ENCODE assay signal across 22 cellular contexts in the genomic region with DNA sequence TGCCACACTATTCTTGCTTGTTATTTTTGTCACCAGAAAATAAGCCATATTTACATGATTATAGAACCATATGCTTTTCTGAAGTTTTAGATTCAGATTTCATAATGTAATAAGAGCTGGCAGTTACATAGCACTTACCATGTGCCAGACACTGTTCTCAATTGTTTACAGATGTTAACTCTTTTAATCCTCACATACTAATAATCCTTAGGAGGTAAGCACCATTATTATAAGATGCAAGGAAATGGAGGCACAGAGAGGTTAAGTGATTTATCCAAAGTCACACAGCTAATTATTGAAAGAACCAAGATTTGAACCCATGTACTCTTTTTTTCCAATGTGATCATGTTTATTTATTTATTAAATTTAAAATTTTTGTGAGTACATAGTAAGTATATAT.
"Had no signal": no experiment of that assay in that cellular context is flagged by ENCODE, and none has a peak within 500 bp of the region (broad histone marks: within the 10 kb centered on the region; RNA-seq: fewer than 3 reads in every experiment).

No MANE protein-coding gene starts in this region.

- H3K4me1 ChIP-seq: esophagus squamous epithelium, psoas muscle, sigmoid colon, testis had no signal

- H3K36me3 ChIP-seq: esophagus squamous epithelium, gastroesophageal sphincter, heart left ventricle, ovary, sigmoid colon, tibial artery had no signal

- H3K27ac ChIP-seq: esophagus squamous epithelium, gastroesophageal sphincter, heart left ventricle, hepatocyte, ovary, psoas muscle, sigmoid colon, testis, tibial artery had no signal

- H3K27me3 ChIP-seq: esophagus squamous epithelium, gastroesophageal sphincter, heart left ventricle, hepatocyte, ovary, sigmoid colon, testis, tibial artery had no signal

- H3K4me3 ChIP-seq: esophagus squamous epithelium, gastroesophageal sphincter, heart left ventricle, hepatocyte, lung, ovary, psoas muscle, sigmoid colon, testis, tibial artery had no signal

- H2AFZ ChIP-seq: hepatocyte had no signal

- H3K79me2 ChIP-seq: hepatocyte had no signal

- H3K4me2 ChIP-seq: hepatocyte had no signal

- DNase-seq: cortex of kidney; effector memory CD8-positive, alpha-beta T cell; erythroblast; esophagus squamous epithelium; foreskin fibroblast; heart left ventricle; kidney; natural killer cell; occipital lobe; ovary; posterior cingulate gyrus; psoas muscle; right cardiac atrium; sigmoid colon; stimulated activated CD4-positive, alpha-beta T cell treated with anti-CD3 and anti-CD28 coated beads, Interleukin-4, amount 100 ng/mL, for 4 hours; stimulated activated naive CD8-positive, alpha-beta T cell treated with anti-CD3 and anti-CD28 coated beads, Interleukin-15, Interleukin-2, amounts not matched to agents 100 U/mL and 50 U/mL, for 24 hours; substantia nigra; testis; tibial artery had no signal

- H3K9me3 ChIP-seq: esophagus squamous epithelium, gastroesophageal sphincter, ovary, psoas muscle, sigmoid colon, testis, tibial artery had no signal
